8 cellular contexts compared by ENCODE assay signal in genomic region chr2:238060542-238061309, GRCh38. TPM values are rescaled to one million over a fixed set of nuclear protein-coding genes. Genes with fewer than 3 reads are reported as not detected.
DNase-seq lines count a peak whose midpoint lies in the region; ATAC-seq, FAIRE-seq and TF ChIP-seq lines count a peak whose summit lies in the region.

A gene with protein sequence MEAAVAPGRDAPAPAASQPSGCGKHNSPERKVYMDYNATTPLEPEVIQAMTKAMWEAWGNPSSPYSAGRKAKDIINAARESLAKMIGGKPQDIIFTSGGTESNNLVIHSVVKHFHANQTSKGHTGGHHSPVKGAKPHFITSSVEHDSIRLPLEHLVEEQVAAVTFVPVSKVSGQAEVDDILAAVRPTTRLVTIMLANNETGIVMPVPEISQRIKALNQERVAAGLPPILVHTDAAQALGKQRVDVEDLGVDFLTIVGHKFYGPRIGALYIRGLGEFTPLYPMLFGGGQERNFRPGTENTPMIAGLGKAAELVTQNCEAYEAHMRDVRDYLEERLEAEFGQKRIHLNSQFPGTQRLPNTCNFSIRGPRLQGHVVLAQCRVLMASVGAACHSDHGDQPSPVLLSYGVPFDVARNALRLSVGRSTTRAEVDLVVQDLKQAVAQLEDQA (plus strand): TSS chr2:238061001. CDS start chr2:238061055, 54 bp downstream.

- DNase-seq in GM12892 (ENCODE audit: insufficient read length) (peak; percentile 98), NCI-H146 treated with DMSO at 0.1 percent for 48 hours (lab: John Stamatoyannopoulos, UW; ENCODE audit: unreplicated experiment) (peak; percentile 94), amniotic epithelial cell (ENCODE audit: low read depth) (peak; percentile 96), left cardiac atrium (peak; percentile 98), progenitor cell of endocrine pancreas (ENCODE audit: low spot score, unreplicated experiment) (peak; percentile 95)

- no peak for TF ChIP-seq CTCF in progenitor cell of endocrine pancreas (IDR thresholded peaks at IDR 0.05; ENCODE audit: unreplicated experiment)

- under 1% methylated on average over 97 of the region's 97 CpGs for WGBS in urinary bladder

- peaks cover 2% of the 10 kb centered on the region for H3K9me3 Mint-ChIP-seq in progenitor cell of endocrine pancreas (ENCODE audit: low read depth)

- H3K4me1 Mint-ChIP-seq in progenitor cell of endocrine pancreas (ENCODE audit: low read depth), result peaks cover 39% of the 10 kb centered on the region

- ATAC-seq in HG02852 (IDR thresholded peaks at IDR 0.05; ENCODE audit: unreplicated experiment) (peak; percentile 94), left cardiac atrium (peak; percentile 99)

- peaks cover 4% of the 10 kb centered on the region for H3K36me3 Mint-ChIP-seq in progenitor cell of endocrine pancreas (ENCODE audit: insufficient read depth)

- intact Hi-C loops in T-helper 1 cell treated with Interleukin-12 subunit alpha and Interleukin-12 subunit beta and Interleukin-4 antibody, amounts not matched to agents 30 ng/mL and 1 ng/mL, for 36 hours (cut with micrococcal nuclease), result loop anchor here (1.0 to 2.0 kb wide), 11 partner anchors 62 to 388 kb away; partner anchors contain the start of genes HES6, ILKAP, PER2 and TRAF3IP1
- intact Hi-C loops in left cardiac atrium (cut with DNase I), result no loop called here

- FAIRE-seq in GM12892 (lab: Jason Lieb, UNC), result peak; percentile 98

- peaks cover 3% of the 10 kb centered on the region for H3K27me3 Mint-ChIP-seq in progenitor cell of endocrine pancreas

- no peaks in the 10 kb centered on the region for H3K36me3 ChIP-seq in urinary bladder (ENCODE audit: insufficient read depth)

- H3K27ac Mint-ChIP-seq in progenitor cell of endocrine pancreas, result peak within 1 kb of the TSS; percentile 94

- peaks cover 3% of the 10 kb centered on the region for H3K4me1 ChIP-seq in urinary bladder (ENCODE audit: insufficient read depth)

- H3K27ac ChIP-seq in urinary bladder (ENCODE audit: low read depth), result peak within 1 kb of the TSS; percentile 88

- TF ChIP-seq POLR2A in GM12892 (IDR thresholded peaks at IDR 0.05; ENCODE audit: low read depth, low read length), result peak; percentile 80; the same call in 1 of the 2 replicates

- H3K4me3 ChIP-seq in urinary bladder (ENCODE audit: low read depth, low read length), result peak within 1 kb of the TSS; percentile 77

- peak within 1 kb of the TSS; percentile 82 for H3K4me3 Mint-ChIP-seq in progenitor cell of endocrine pancreas (ENCODE audit: low read depth)

RNA-seq across cellular contexts. Expression of the gene that starts here (rescaled TPM):
- 19.4 TPM for polyA plus RNA-seq in GM12892 (2012; ENCODE audit: missing spikeins)
- 55.5 and 56.9 TPM in 2 replicates for total RNA-seq in T-helper 1 cell treated with Interleukin-12 subunit alpha and Interleukin-12 subunit beta and Interleukin-4 antibody, amounts not matched to agents 30 ng/mL and 1 ng/mL, for 36 hours
- total RNA-seq in left cardiac atrium, result 10 to 100 TPM in 1 of 2 donors, 1 to 10 TPM in 1; 9.6 to 10.9 TPM
- total RNA-seq in progenitor cell of endocrine pancreas, result 49.2 and 55.1 TPM in 2 replicates
- 15.1 TPM for total RNA-seq in urinary bladder
- 13.6 TPM for polyA plus RNA-seq in urinary bladder

Comparison
In these comparisons a context has a peak if more than half of its experiments do, and no peak if none do; other contexts are left out.
1. Peak in every context shown above with its lines: DNase-seq, ATAC-seq, H3K4me3 ChIP-seq and H3K27ac ChIP-seq.